In the genomic region with DNA sequence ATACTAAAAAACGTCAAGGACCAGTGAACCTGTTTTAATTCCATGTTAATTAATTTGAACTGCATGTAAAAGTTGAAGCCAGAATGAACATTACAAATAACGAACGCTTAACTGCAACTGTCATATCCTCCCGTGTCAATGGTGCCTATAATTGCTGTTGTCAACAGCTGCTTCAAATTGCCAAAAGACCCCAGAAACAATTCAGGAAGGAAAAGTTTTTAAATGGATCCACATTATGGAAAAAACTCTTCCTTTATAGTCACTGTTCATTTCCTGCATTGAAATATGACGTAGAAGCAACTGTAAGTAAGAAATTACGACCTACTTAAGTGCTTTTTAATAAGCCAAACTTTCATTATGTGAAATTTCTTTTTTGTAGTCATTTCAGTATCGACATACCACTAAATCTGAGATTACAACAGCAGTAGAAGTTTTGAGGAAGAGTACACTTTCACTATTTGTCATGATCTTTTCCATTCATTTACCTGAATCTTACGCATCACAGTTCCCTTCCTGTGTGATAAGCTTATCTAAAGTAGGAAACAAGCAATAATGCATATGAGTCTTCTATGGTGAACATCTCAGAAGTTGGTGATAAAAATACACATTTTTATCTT, we compare ENCODE assay signal across 11 cellular contexts. TPM values are rescaled to one million over a fixed set of nuclear protein-coding genes. Genes with fewer than 3 reads are reported as not detected.
A peak's percentile ranks its signal among the peaks of the same experiment; 100 is the strongest.
DNase-seq lines count a peak whose midpoint lies in the region; ATAC-seq and TF ChIP-seq lines count a peak whose summit lies in the region.
"Had no signal": no experiment of that assay in that cellular context is flagged by ENCODE, and none has a peak within 500 bp of the region (broad histone marks: within the 10 kb centered on the region; RNA-seq: fewer than 3 reads in every experiment).

No MANE protein-coding gene starts in this region.

- DNase-seq in dorsolateral prefrontal cortex, result no peak
- no peak for DNase-seq in activated CD4-positive, alpha-beta T cell treated with anti-CD3 and anti-CD28 coated beads for 4 hours
- no peak for DNase-seq in HEK293T (ENCODE audit: extremely low spot score)
- no peak for DNase-seq in HK-2 (ENCODE audit: unreplicated experiment)
- DNase-seq in ecto neural progenitor cell (ENCODE audit: low spot score), result no peak
- DNase-seq: naive thymus-derived CD8-positive, alpha-beta T cell; NCI-H1694; SIG-M5 had no signal

- peak overlapping the region in 38 of 59 donors; percentile 2 to 70 (median 38) for H3K27ac ChIP-seq in dorsolateral prefrontal cortex

- intact Hi-C loops in dorsolateral prefrontal cortex (cut with DNase I), result no loop called here

- peak overlapping the region in 8 of 59 donors; percentile 0 to 17 (median 6) for H3K4me3 ChIP-seq in dorsolateral prefrontal cortex

- no peaks in the 10 kb centered on the region for H3K27me3 ChIP-seq in dorsolateral prefrontal cortex

- CTCF ChIA-PET in HEK293T (lab: Yijun Ruan, JAX), result interaction anchor here (0.7 kb wide), 1 partner anchor 561 kb away, joined by 3 read pairs; no protein-coding TSS in a partner anchor

- TF ChIP-seq CTCF in dorsolateral prefrontal cortex (IDR thresholded peaks at IDR 0.05 in 54 of 56, conservative IDR thresholded peaks at IDR 0.05 in 2 of 56; ENCODE audit: low read depth in 1 of 56, partially characterized antibody in 56 of 56), result no peak

- POLR2A ChIA-PET in HEK293T (lab: Yijun Ruan, JAX), result no interaction called here

- peak; percentile 82 for ATAC-seq in GM18508 (IDR thresholded peaks at IDR 0.05; ENCODE audit: insufficient read depth, unreplicated experiment)
- ATAC-seq in GM21390 (IDR thresholded peaks at IDR 0.05; ENCODE audit: unreplicated experiment), result peak; percentile 81
- ATAC-seq in HG03135 (IDR thresholded peaks at IDR 0.05; ENCODE audit: unreplicated experiment), result peak; percentile 85
- ATAC-seq: naive thymus-derived CD8-positive, alpha-beta T cell had no signal

TF ChIP-seq in HEK293T, 16 proteins besides CTCF, POLR2A, EP300 and RAD21:
- TF ChIP-seq ELF4 (IDR thresholded peaks at IDR 0.05) (no peak), FOXA1 (IDR thresholded peaks at IDR 0.05) (no peak)

RNA-seq across cellular contexts. Expression of a gene that starts 37.8 kb away (rescaled TPM):
- total RNA-seq in dorsolateral prefrontal cortex, result 100 to 1,000 TPM; 147 to 673 (median 441) TPM
